In genomic region chr2:219176818-219177593, GRCh38 we compare ENCODE assay signal across 1 cellular context.
TF ChIP-seq lines count a peak whose summit lies in the region.

TSS of gene CNPPD1 (minus strand) at chr2:219176925. CDS start at chr2:219176828, 97 bp downstream.

TF ChIP-seq in HepG2, 621 proteins besides CTCF, POLR2A, EP300 and RAD21 (continued from another document and continues in another):
- TF ChIP-seq THAP9 (CRISPR knock-in tag; IDR thresholded peaks at IDR 0.05; ENCODE audit: borderline replicate concordance), result no peak
- peak; percentile 92 for TF ChIP-seq RNF2 (conservative IDR thresholded peaks at IDR 0.05; ENCODE audit: low read depth)
- TF ChIP-seq ZFP90 (CRISPR knock-in tag; IDR thresholded peaks at IDR 0.05; ENCODE audit: borderline replicate concordance), result peak; percentile 94
- TF ChIP-seq MIXL1 (CRISPR knock-in tag; IDR thresholded peaks at IDR 0.05), result no peak
- peak; percentile 96 for TF ChIP-seq ZNF761 (CRISPR knock-in tag; conservative IDR thresholded peaks at IDR 0.05)
- peak; percentile 98 for TF ChIP-seq ZNF138 (CRISPR knock-in tag; IDR thresholded peaks at IDR 0.05; ENCODE audit: low read depth)
- peak; percentile 73 for TF ChIP-seq ZNF225 (CRISPR knock-in tag; IDR thresholded peaks at IDR 0.05)
- peak; percentile 79; the same call in 1 of the 2 replicates for TF ChIP-seq ZNF703 (CRISPR knock-in tag; IDR thresholded peaks at IDR 0.05; ENCODE audit: borderline replicate concordance)
- peak; percentile 77 for TF ChIP-seq ZNF777 (CRISPR knock-in tag; IDR thresholded peaks at IDR 0.05)
- TF ChIP-seq ZNF687 (CRISPR knock-in tag; IDR thresholded peaks at IDR 0.05), result peak; percentile 99
- TF ChIP-seq ZNF513 (CRISPR knock-in tag; conservative IDR thresholded peaks at IDR 0.05), result peak; percentile 39; the same call in 1 of the 2 replicates
- peak; percentile 98 for TF ChIP-seq ARID4A (CRISPR knock-in tag; IDR thresholded peaks at IDR 0.05; ENCODE audit: borderline replicate concordance)
- TF ChIP-seq ZNF546 (CRISPR knock-in tag; conservative IDR thresholded peaks at IDR 0.05), result peak; percentile 98
- TF ChIP-seq ZMYM2 (CRISPR knock-in tag; IDR thresholded peaks at IDR 0.05), result peak; percentile 94
- TF ChIP-seq, protein P1, sequence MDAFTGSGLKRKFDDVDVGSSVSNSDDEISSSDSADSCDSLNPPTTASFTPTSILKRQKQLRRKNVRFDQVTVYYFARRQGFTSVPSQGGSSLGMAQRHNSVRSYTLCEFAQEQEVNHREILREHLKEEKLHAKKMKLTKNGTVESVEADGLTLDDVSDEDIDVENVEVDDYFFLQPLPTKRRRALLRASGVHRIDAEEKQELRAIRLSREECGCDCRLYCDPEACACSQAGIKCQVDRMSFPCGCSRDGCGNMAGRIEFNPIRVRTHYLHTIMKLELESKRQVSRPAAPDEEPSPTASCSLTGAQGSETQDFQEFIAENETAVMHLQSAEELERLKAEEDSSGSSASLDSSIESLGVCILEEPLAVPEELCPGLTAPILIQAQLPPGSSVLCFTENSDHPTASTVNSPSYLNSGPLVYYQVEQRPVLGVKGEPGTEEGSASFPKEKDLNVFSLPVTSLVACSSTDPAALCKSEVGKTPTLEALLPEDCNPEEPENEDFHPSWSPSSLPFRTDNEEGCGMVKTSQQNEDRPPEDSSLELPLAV (CRISPR knock-in tag; conservative IDR thresholded peaks at IDR 0.05; ENCODE audit: low read depth), result peak; percentile 89; the same call in 1 of the 2 replicates
- TF ChIP-seq ZBTB3 (CRISPR knock-in tag; IDR thresholded peaks at IDR 0.05; ENCODE audit: borderline replicate concordance, low read depth), result peak; percentile 90; the same call in 1 of the 2 replicates
- peak; percentile 95 for TF ChIP-seq E2F1 (CRISPR knock-in tag; IDR thresholded peaks at IDR 0.05)
- TF ChIP-seq GMEB2 (CRISPR knock-in tag; IDR thresholded peaks at IDR 0.05; ENCODE audit: low read depth), result peak; percentile 73
- TF ChIP-seq ARNT2 (CRISPR knock-in tag; IDR thresholded peaks at IDR 0.05; ENCODE audit: low read depth), result peak; percentile 99
- TF ChIP-seq IRF2 (CRISPR knock-in tag; IDR thresholded peaks at IDR 0.05), result peak; percentile 85; the same call in 1 of the 2 replicates
- TF ChIP-seq ZBTB46 (CRISPR knock-in tag; IDR thresholded peaks at IDR 0.05; ENCODE audit: borderline replicate concordance), result no peak
- peak; percentile 92 for TF ChIP-seq ZSCAN9 (CRISPR knock-in tag; IDR thresholded peaks at IDR 0.05; ENCODE audit: borderline replicate concordance)
- peak; percentile 95 for TF ChIP-seq THAP7 (CRISPR knock-in tag; IDR thresholded peaks at IDR 0.05)
- TF ChIP-seq ZMAT3 (CRISPR knock-in tag; conservative IDR thresholded peaks at IDR 0.05), result peak; percentile 99
- no peak for TF ChIP-seq FOXK2 (IDR thresholded peaks at IDR 0.05)
- TF ChIP-seq ATF2 (CRISPR knock-in tag; IDR thresholded peaks at IDR 0.05), result peak; percentile 52; the same call in 1 of the 2 replicates
- 0 out of 2 replicates have a peak, but pooled peaks have one; percentile 14 for TF ChIP-seq ZNF432 (CRISPR knock-in tag; IDR thresholded peaks at IDR 0.05; ENCODE audit: borderline replicate concordance)
- TF ChIP-seq ZSCAN29 (CRISPR knock-in tag; conservative IDR thresholded peaks at IDR 0.05), result peak; percentile 80
- peak; percentile 80; the same call in 1 of the 2 replicates for TF ChIP-seq GATA4 (IDR thresholded peaks at IDR 0.05; ENCODE audit: borderline replicate concordance, low read depth)
- no peak for TF ChIP-seq GRHL1 (CRISPR knock-in tag; conservative IDR thresholded peaks at IDR 0.05)
